Comparison of ENCODE assay signal across 1 cellular context in the genomic region with DNA sequence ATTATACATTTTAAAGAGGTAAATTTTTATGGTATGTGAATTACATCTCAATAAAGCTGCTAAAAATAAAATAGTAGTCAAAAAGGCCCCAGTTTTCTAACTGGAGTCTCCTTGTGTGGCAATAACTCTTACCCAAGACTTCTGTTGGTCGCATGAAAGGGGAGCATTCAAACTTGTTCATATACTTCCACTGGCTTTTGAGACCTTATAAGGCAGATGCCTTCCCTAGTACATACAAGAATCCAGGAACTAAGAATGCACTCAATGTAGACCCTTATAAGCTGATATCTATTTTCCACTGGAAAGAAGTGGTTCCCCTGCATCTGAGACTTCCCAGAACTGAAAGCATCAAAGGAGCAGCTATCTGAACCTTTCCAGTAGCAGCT.
TF ChIP-seq lines count a peak whose summit lies in the region.

No MANE protein-coding gene starts in this region.

TF ChIP-seq in K562, 482 proteins besides CTCF, POLR2A, EP300 and RAD21:
- TF ChIP-seq KLF10 (CRISPR knock-in tag; IDR thresholded peaks at IDR 0.05) = no peak
- no peak for TF ChIP-seq PRMT5 (CRISPR knock-in tag; IDR thresholded peaks at IDR 0.05)
